In genomic region chr12:61521258-61521657, GRCh38 we compare ENCODE assay signal across 24 cellular contexts.
"Had no signal": no experiment of that assay in that cellular context is flagged by ENCODE, and none has a peak within 500 bp of the region (broad histone marks: within the 10 kb centered on the region; RNA-seq: fewer than 3 reads in every experiment).

No MANE protein-coding gene starts in this region.

- H3K9me3 Mint-ChIP-seq: activated CD4-positive, alpha-beta memory T cell treated with anti-CD3 and anti-CD28 coated beads for 36 hours; activated naive CD4-positive, alpha-beta T cell treated with anti-CD3 and anti-CD28 coated beads, Interleukin-2, amount 10 ng/mL, durations not matched to agents 7 days and 5 days; brain had no signal

- ATAC-seq: activated CD4-positive, CD25-positive, alpha-beta regulatory T cell treated with anti-CD3 and anti-CD28 coated beads, Interleukin-2, amount 50 U/mL, for 24 hours; activated naive CD8-positive, alpha-beta T cell treated with anti-CD3 and anti-CD28 coated beads, Interleukin-2, amount 50 U/mL, for 24 hours had no signal

- H3K4me3 Mint-ChIP-seq: activated CD4-positive, alpha-beta memory T cell treated with anti-CD3 and anti-CD28 coated beads for 36 hours; activated naive CD4-positive, alpha-beta T cell treated with anti-CD3 and anti-CD28 coated beads, Interleukin-2, amount 10 ng/mL, durations not matched to agents 7 days and 5 days; activated naive CD8-positive, alpha-beta T cell; activated naive CD8-positive, alpha-beta T cell treated with anti-CD3 and anti-CD28 coated beads, Interleukin-2, amount 50 U/mL, for 24 hours; brain had no signal

- DNase-seq: activated CD4-positive, alpha-beta memory T cell treated with anti-CD3 and anti-CD28 coated beads for 36 hours; activated CD4-positive, alpha-beta T cell treated with anti-CD3 and anti-CD28 coated beads for 4 hours; activated CD4-positive, alpha-beta T cell treated with anti-CD3 and anti-CD28 coated beads, Interleukin-2, amount 50 U/mL, for 1 hour; activated CD8-positive, alpha-beta memory T cell treated with anti-CD3 and anti-CD28 coated beads, Interleukin-2, amount 50 U/mL, for 4 hours; activated effector memory CD4-positive, alpha-beta T cell treated with Interleukin-2 at 50 U/mL for 16 hours; activated naive CD4-positive, alpha-beta T cell treated with anti-CD3 and anti-CD28 coated beads, Interleukin-2, amount 10 ng/mL, durations not matched to agents 7 days and 5 days; activated naive CD8-positive, alpha-beta T cell treated with anti-CD3 and anti-CD28 coated beads, Interleukin-2, amount 50 U/mL, for 24 hours; activated T-cell treated with anti-CD3 and anti-CD28 coated beads for 4 hours; activated T-cell treated with anti-CD3 and anti-CD28 coated beads, Interleukin-2, amount 50 U/mL, for 48 hours; anterior cingulate cortex; caudate nucleus; cerebellar nuclear complex; Karpas-422; NCI-H1105 treated with DMSO at 0.1 percent for 48 hours; NCI-H1436 treated with DMSO at 0.1 percent for 48 hours; NCI-H1694 treated with DMSO at 0.1 percent for 48 hours; NCI-H2029; NCI-H345; NCI-H524 treated with DMSO at 0.1 percent for 48 hours; OCI-M1; Right ventricle myocardium superior had no signal

- H3K27ac Mint-ChIP-seq: activated CD4-positive, alpha-beta memory T cell treated with anti-CD3 and anti-CD28 coated beads for 36 hours; activated naive CD4-positive, alpha-beta T cell treated with anti-CD3 and anti-CD28 coated beads, Interleukin-2, amount 10 ng/mL, durations not matched to agents 7 days and 5 days; activated naive CD8-positive, alpha-beta T cell; activated naive CD8-positive, alpha-beta T cell treated with anti-CD3 and anti-CD28 coated beads, Interleukin-2, amount 50 U/mL, for 24 hours; brain had no signal

- H3K36me3 Mint-ChIP-seq: activated CD4-positive, alpha-beta memory T cell treated with anti-CD3 and anti-CD28 coated beads for 36 hours; activated naive CD4-positive, alpha-beta T cell treated with anti-CD3 and anti-CD28 coated beads, Interleukin-2, amount 10 ng/mL, durations not matched to agents 7 days and 5 days; activated naive CD8-positive, alpha-beta T cell; brain had no signal

- H3K27me3 Mint-ChIP-seq: activated CD4-positive, alpha-beta memory T cell treated with anti-CD3 and anti-CD28 coated beads for 36 hours; activated naive CD4-positive, alpha-beta T cell treated with anti-CD3 and anti-CD28 coated beads, Interleukin-2, amount 10 ng/mL, durations not matched to agents 7 days and 5 days; activated naive CD8-positive, alpha-beta T cell treated with anti-CD3 and anti-CD28 coated beads, Interleukin-2, amount 50 U/mL, for 24 hours; brain had no signal

- H3K4me1 Mint-ChIP-seq: activated naive CD4-positive, alpha-beta T cell treated with anti-CD3 and anti-CD28 coated beads, Interleukin-2, amount 10 ng/mL, durations not matched to agents 7 days and 5 days; activated naive CD8-positive, alpha-beta T cell treated with anti-CD3 and anti-CD28 coated beads, Interleukin-2, amount 50 U/mL, for 24 hours; brain had no signal
